10 cellular contexts compared by ENCODE assay signal in genomic region chr14:20866963-20867362, GRCh38. TPM values are rescaled to one million over a fixed set of nuclear protein-coding genes. Genes with fewer than 3 reads are reported as not detected.
DNase-seq lines count a peak whose midpoint lies in the region; ATAC-seq and TF ChIP-seq lines count a peak whose summit lies in the region.
"Had no signal": no experiment of that assay in that cellular context is flagged by ENCODE, and none has a peak within 500 bp of the region (broad histone marks: within the 10 kb centered on the region; RNA-seq: fewer than 3 reads in every experiment).

No MANE protein-coding gene starts in this region.

- no peak overlapping the region for H2AK5ac ChIP-seq in IMR-90 (ENCODE audit: low read depth, low read length)

- no peak overlapping the region for H3K4me2 ChIP-seq in IMR-90 (ENCODE audit: low read depth, low read length)

- H3K18ac ChIP-seq in IMR-90 (ENCODE audit: low read depth, low read length) = no peak overlapping the region

- H3K27me3 ChIP-seq in IMR-90 (ENCODE audit: control insufficient read depth, insufficient read depth, low read length) (no peaks in the 10 kb centered on the region), brain microvascular endothelial cell (replicated peaks) (no peaks in the 10 kb centered on the region)

- no peaks in the 10 kb centered on the region for H4K20me1 ChIP-seq in IMR-90 (ENCODE audit: insufficient read depth, low read length)

- H4K8ac ChIP-seq in IMR-90 (ENCODE audit: low read depth in 2 of 2, low read length in 2 of 2) = no peak overlapping the region

- H2AFZ ChIP-seq in IMR-90 (replicated peaks; ENCODE audit: low read length, poor library complexity) = no peak overlapping the region

- no peak for TF ChIP-seq POLR2A in IMR-90 (IDR thresholded peaks at IDR 0.05; ENCODE audit: low read depth, low read length)

- peaks cover 51% of the 10 kb centered on the region for H3K27me3 Mint-ChIP-seq in Calu3 (ENCODE audit: unreplicated experiment)

- in situ Hi-C loops in IMR-90 (cut with MboI; ENCODE audit: low sequenced_read_pairs) = no loop called here
- in situ Hi-C loops in brain microvascular endothelial cell (cut with HindIII; ENCODE audit: low pct_ligation_motif_present, low sequenced_read_pairs) = no loop called here

- no peak for TF ChIP-seq CTCF in Calu3 (IDR thresholded peaks at IDR 0.05; ENCODE audit: unreplicated experiment)
- TF ChIP-seq CTCF in IMR-90 (conservative IDR thresholded peaks at IDR 0.05; ENCODE audit: low read depth, low read length) = peak; percentile 20; the same call in 1 of the 2 replicates
- peak; percentile 66 for TF ChIP-seq CTCF in brain microvascular endothelial cell (IDR thresholded peaks at IDR 0.05; ENCODE audit: low read depth, low read length, missing control alignments)

- no peak overlapping the region for H3K4ac ChIP-seq in IMR-90 (ENCODE audit: low read depth, low read length)

- BruUV-seq in Calu3 (replicated peaks; lab: Mats Ljungman, UMichigan) (no TSS peak), IMR-90 (replicated peaks; lab: Mats Ljungman, UMichigan) (no TSS peak)

- ATAC-seq in IMR-90 (ENCODE audit: low read depth) (no peak), HG02571 (IDR thresholded peaks at IDR 0.05; ENCODE audit: unreplicated experiment) (no peak), HG02870 (IDR thresholded peaks at IDR 0.05; ENCODE audit: unreplicated experiment) (no peak)
- ATAC-seq: activated T-helper 17 cell treated with anti-CD3 and anti-CD28 coated beads, Interleukin-2, amount 50 U/mL, for 72 hours had no signal

- no peak overlapping the region for H3K27ac Mint-ChIP-seq in Calu3 (ENCODE audit: unreplicated experiment)
- H3K27ac Mint-ChIP-seq: activated T-helper 17 cell treated with anti-CD3 and anti-CD28 coated beads, Interleukin-2, amount 50 U/mL, for 72 hours had no signal

- H3K4me3 Mint-ChIP-seq in Calu3 (ENCODE audit: low read depth, unreplicated experiment) = no peak overlapping the region
- H3K4me3 Mint-ChIP-seq: activated T-helper 17 cell treated with anti-CD3 and anti-CD28 coated beads, Interleukin-2, amount 50 U/mL, for 72 hours had no signal

- no peak overlapping the region for H2AK9ac ChIP-seq in IMR-90 (replicated peaks; ENCODE audit: low read depth, low read length, poor library complexity)

- no peaks in the 10 kb centered on the region for H3K79me1 ChIP-seq in IMR-90 (ENCODE audit: low read depth in 1 of 2, low read length in 2 of 2)

- no peak overlapping the region for H3K56ac ChIP-seq in IMR-90 (ENCODE audit: extremely low read depth, insufficient read depth, low read length)

- H3K9me3 ChIP-seq in IMR-90 (ENCODE audit: control insufficient read depth, insufficient read depth, low read length) = no peaks in the 10 kb centered on the region

- no peak overlapping the region for H4K5ac ChIP-seq in IMR-90 (ENCODE audit: low read depth, low read length)

- no CpG with 5 or more reads among the region's 2 CpGs for WGBS in IMR-90 (ENCODE audit: extremely low coverage in 2 of 2, insufficient read length in 1 of 2), 2 experiments

- no peaks in the 10 kb centered on the region for H3K4me1 Mint-ChIP-seq in Calu3 (ENCODE audit: low read depth, unreplicated experiment)
- H3K4me1 Mint-ChIP-seq: activated T-helper 17 cell treated with anti-CD3 and anti-CD28 coated beads, Interleukin-2, amount 50 U/mL, for 72 hours had no signal

- H3K36me3 Mint-ChIP-seq in Calu3 (ENCODE audit: insufficient read depth, unreplicated experiment) = no peaks in the 10 kb centered on the region

- H3K4me1 ChIP-seq in IMR-90 (ENCODE audit: control insufficient read depth, insufficient read depth, low read length) = no peaks in the 10 kb centered on the region

- no peak overlapping the region for H2BK15ac ChIP-seq in IMR-90 (ENCODE audit: low read depth, low read length)

- no peaks in the 10 kb centered on the region for H3K36me3 ChIP-seq in IMR-90 (ENCODE audit: control insufficient read depth, insufficient read depth, low read length)
- no peaks in the 10 kb centered on the region for H3K36me3 ChIP-seq in brain microvascular endothelial cell (replicated peaks)

- H3K23ac ChIP-seq in IMR-90 (ENCODE audit: low read depth, low read length) = no peak overlapping the region

- no peak overlapping the region for H2BK5ac ChIP-seq in IMR-90 (ENCODE audit: low read depth, low read length, poor library complexity, severe bottlenecking)

- CTCF ChIA-PET in Calu3 (lab: Charles Lee) = no interaction called here
- CTCF ChIA-PET in IMR-90 (lab: Yijun Ruan, JAX) = interaction anchor here (2.2 kb wide), 1 partner anchor 104 kb away, joined by 7 read pairs; no protein-coding TSS in a partner anchor

- peak; percentile 17 for DNase-seq in Calu3
- DNase-seq in IMR-90 = no peak
- peak; percentile 9 for DNase-seq in brain microvascular endothelial cell
- DNase-seq in medulla oblongata (ENCODE audit: extremely low spot score) = peak; percentile 59
- DNase-seq in GM19240 (ENCODE audit: insufficient read length, low spot score) = no peak
- DNase-seq in NCI-H1436 (lab: John Stamatoyannopoulos, UW) = no peak

- dilution Hi-C loops in IMR-90 (cut with HindIII; ENCODE audit: low sequenced_read_pairs, unreplicated experiment) = no loop called here

- TF ChIP-seq RAD21 in IMR-90 (IDR thresholded peaks at IDR 0.05; ENCODE audit: low read length) = no peak

- no peak overlapping the region for H3K9ac ChIP-seq in IMR-90 (ENCODE audit: low read depth, low read length)

- H3K9me3 Mint-ChIP-seq in Calu3 (ENCODE audit: low read depth, unreplicated experiment) = no peaks in the 10 kb centered on the region
- H3K9me3 Mint-ChIP-seq: activated T-helper 17 cell treated with anti-CD3 and anti-CD28 coated beads, Interleukin-2, amount 50 U/mL, for 72 hours had no signal

- H2BK20ac ChIP-seq in IMR-90 (ENCODE audit: low read depth, low read length) = no peak overlapping the region

- no peak overlapping the region for H2BK120ac ChIP-seq in IMR-90 (ENCODE audit: low read depth, low read length)

- no peak overlapping the region for H4K91ac ChIP-seq in IMR-90 (ENCODE audit: insufficient read depth, low read depth, low read length)

- no peaks in the 10 kb centered on the region for H3K9me1 ChIP-seq in IMR-90 (ENCODE audit: insufficient read depth, low read length)

- H3K27ac ChIP-seq in IMR-90 (ENCODE audit: insufficient read depth, low read length) (no peak overlapping the region), brain microvascular endothelial cell (no peak overlapping the region)
- H3K27ac ChIP-seq: skin epidermis had no signal

- no peak overlapping the region for H3K14ac ChIP-seq in IMR-90 (replicated peaks; ENCODE audit: low read depth, low read length)

- POLR2A ChIA-PET in IMR-90 (lab: Charles Lee; ENCODE audit: unreplicated experiment) = no interaction called here

- intact Hi-C loops in Calu3 (cut with micrococcal nuclease; ENCODE audit: unreplicated experiment) = no loop called here
- intact Hi-C loops in IMR-90 (cut with micrococcal nuclease) = no loop called here

- H3K4me3 ChIP-seq in IMR-90 (ENCODE audit: insufficient read depth, low read depth, low read length) (no peak overlapping the region), brain microvascular endothelial cell (ENCODE audit: low read depth, low read length) (no peak overlapping the region)
- H3K4me3 ChIP-seq: skin epidermis had no signal

TF ChIP-seq in IMR-90, 13 proteins besides CTCF, POLR2A, EP300 and RAD21:
- TF ChIP-seq MAFK (IDR thresholded peaks at IDR 0.05; ENCODE audit: low read depth, low read length) (no peak), CEBPB (IDR thresholded peaks at IDR 0.05; ENCODE audit: low read depth, low read length) (no peak), MAZ (IDR thresholded peaks at IDR 0.05; ENCODE audit: borderline replicate concordance, low read depth, low read length) (no peak), SMC3 (IDR thresholded peaks at IDR 0.05; ENCODE audit: low read depth, low read length) (no peak), FOS (IDR thresholded peaks at IDR 0.05; ENCODE audit: low read depth, low read length) (no peak), ELK1 (IDR thresholded peaks at IDR 0.05; ENCODE audit: borderline replicate concordance, low read depth, low read length) (no peak), RCOR1 (IDR thresholded peaks at IDR 0.05; ENCODE audit: insufficient replicate concordance, low read length) (no peak), BHLHE40 (IDR thresholded peaks at IDR 0.05; ENCODE audit: low read depth, low read length) (no peak), RFX5 (IDR thresholded peaks at IDR 0.05; ENCODE audit: low read depth, low read length) (no peak), CHD1 (IDR thresholded peaks at IDR 0.05; ENCODE audit: low read depth, low read length) (no peak), NFE2L2 (IDR thresholded peaks at IDR 0.05; ENCODE audit: low read depth, low read length) (no peak), MXI1 (IDR thresholded peaks at IDR 0.05; ENCODE audit: borderline replicate concordance, low read depth, low read length) (no peak)
- TF ChIP-seq, protein P1, sequence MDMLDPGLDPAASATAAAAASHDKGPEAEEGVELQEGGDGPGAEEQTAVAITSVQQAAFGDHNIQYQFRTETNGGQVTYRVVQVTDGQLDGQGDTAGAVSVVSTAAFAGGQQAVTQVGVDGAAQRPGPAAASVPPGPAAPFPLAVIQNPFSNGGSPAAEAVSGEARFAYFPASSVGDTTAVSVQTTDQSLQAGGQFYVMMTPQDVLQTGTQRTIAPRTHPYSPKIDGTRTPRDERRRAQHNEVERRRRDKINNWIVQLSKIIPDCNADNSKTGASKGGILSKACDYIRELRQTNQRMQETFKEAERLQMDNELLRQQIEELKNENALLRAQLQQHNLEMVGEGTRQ (IDR thresholded peaks at IDR 0.05; ENCODE audit: low read depth, low read length) = no peak

RNA-seq across cellular contexts. Expression of gene RNASE3, which starts 24.2 kb away (rescaled TPM):
- total RNA-seq in Calu3 (2022) (not detected in 2 replicates), IMR-90 (2012; rRNA removed) (not detected in 2 replicates)
- polyA plus RNA-seq in IMR-90 (2012; rRNA removed) = not detected in 2 replicates
- not detected in 2 replicates for polyA plus RNA-seq in IMR-90 (2012; cell fraction: cytosol; rRNA removed)
- not detected in 2 replicates for polyA plus RNA-seq in IMR-90 (2012; cell fraction: nucleus; rRNA removed; ENCODE audit: low replicate concordance)
- total RNA-seq: activated T-helper 17 cell treated with anti-CD3 and anti-CD28 coated beads, Interleukin-2, amount 50 U/mL, for 72 hours had no signal

Comparison
In these comparisons a context has a peak if more than half of its experiments do, and no peak if none do; other contexts are left out.
1. DNase-seq: peak in Calu3 (single experiment), brain microvascular endothelial cell (single experiment) and medulla oblongata (single experiment); none in IMR-90 (single experiment), GM19240 (single experiment) and NCI-H1436 (single experiment).